In the genomic region with DNA sequence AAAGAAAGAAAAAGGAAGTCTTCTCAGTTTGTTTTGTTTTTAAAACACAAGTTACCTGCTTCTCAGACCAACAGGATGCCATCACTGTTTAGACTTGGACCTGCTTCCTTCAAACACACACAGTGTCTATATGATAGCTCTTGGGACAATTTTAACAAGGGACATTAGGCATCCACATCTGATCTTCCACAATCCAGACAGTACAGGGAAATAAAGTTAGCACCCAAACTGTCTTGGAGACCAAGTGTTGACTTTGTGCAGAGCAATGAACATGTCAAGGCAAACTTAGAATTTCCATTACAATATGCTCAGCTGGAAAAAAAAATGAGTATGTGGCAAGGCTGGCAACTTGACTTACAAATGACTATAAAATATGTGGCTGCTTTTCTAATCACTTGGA, we compare ENCODE assay signal across 20 cellular contexts.
A peak's percentile ranks its signal among the peaks of the same experiment; 100 is the strongest.
DNase-seq lines count a peak whose midpoint lies in the region; ATAC-seq and TF ChIP-seq lines count a peak whose summit lies in the region.
"Had no signal": no experiment of that assay in that cellular context is flagged by ENCODE, and none has a peak within 500 bp of the region (broad histone marks: within the 10 kb centered on the region; RNA-seq: fewer than 3 reads in every experiment).

No MANE protein-coding gene starts in this region.

- no peak overlapping the region for H3K4me3 ChIP-seq in LNCaP clone FGC (ENCODE audit: low read depth, low read length)
- H3K4me3 ChIP-seq: SK-N-MC had no signal

- ATAC-seq in stimulated activated naive CD8-positive, alpha-beta T cell treated with anti-CD3 and anti-CD28 coated beads, Interleukin-15, amount 100 ng/mL, for 72 hours, result no peak

- peaks cover 13% of the 10 kb centered on the region for H3K36me3 Mint-ChIP-seq in stimulated activated naive CD8-positive, alpha-beta T cell treated with anti-CD3 and anti-CD28 coated beads, Interleukin-15, Interleukin-2, amounts not matched to agents 100 ng/mL and 50 ng/mL, for 24 hours (ENCODE audit: low read depth)
- no peaks in the 10 kb centered on the region for H3K36me3 Mint-ChIP-seq in endothelial cell (ENCODE audit: low read depth, unreplicated experiment)

- peaks cover 1% of the 10 kb centered on the region for H3K9me3 Mint-ChIP-seq in stimulated activated naive CD8-positive, alpha-beta T cell treated with anti-CD3 and anti-CD28 coated beads, Interleukin-15, Interleukin-2, amounts not matched to agents 100 ng/mL and 50 ng/mL, for 24 hours
- H3K9me3 Mint-ChIP-seq in stimulated activated naive CD8-positive, alpha-beta T cell treated with anti-CD3 and anti-CD28 coated beads, Interleukin-15, amount 100 ng/mL, for 72 hours, result peaks cover 4 to 12% of the 10 kb centered on the region in 2 donors
- no peaks in the 10 kb centered on the region for H3K9me3 Mint-ChIP-seq in endothelial cell (ENCODE audit: unreplicated experiment)
- H3K9me3 Mint-ChIP-seq: CD4-positive, alpha-beta T cell had no signal

- no peak for TF ChIP-seq CTCF in LNCaP clone FGC (IDR thresholded peaks at IDR 0.05; ENCODE audit: control insufficient read depth, extremely low read depth, insufficient read depth)
- no peak for TF ChIP-seq CTCF in endothelial cell (IDR thresholded peaks at IDR 0.05; ENCODE audit: unreplicated experiment)

- DNase-seq in stimulated activated naive CD8-positive, alpha-beta T cell treated with anti-CD3 and anti-CD28 coated beads, Interleukin-15, amount 100 ng/mL, for 72 hours, result no peak
- DNase-seq in LNCaP clone FGC (ENCODE audit: low read depth), result peak; percentile 90
- DNase-seq in endothelial cell (ENCODE audit: low spot score), result no peak
- no peak for DNase-seq in NCI-H748 treated with DMSO at 0.1 percent for 48 hours (lab: John Stamatoyannopoulos, UW)
- DNase-seq in superior temporal gyrus (ENCODE audit: extremely low spot score), result no peak
- DNase-seq in activated gamma-delta T cell treated with Interleukin-2 at 50 U/mL for 16 hours, result no peak
- DNase-seq: CD4-positive, alpha-beta T cell; COR-L47; DMS79; MM.1S; NCI-H1048; NCI-H1417 treated with DMSO at 0.1 percent for 48 hours; NCI-H187; NCI-H2107; NCI-H2227 treated with DMSO at 0.1 percent for 48 hours; NCI-H510A; SHP77 treated with DMSO at 0.1 percent for 48 hours; SW 1271 had no signal

- no peak overlapping the region for H3K4me3 Mint-ChIP-seq in stimulated activated naive CD8-positive, alpha-beta T cell treated with anti-CD3 and anti-CD28 coated beads, Interleukin-15, Interleukin-2, amounts not matched to agents 100 ng/mL and 50 ng/mL, for 24 hours
- H3K4me3 Mint-ChIP-seq in stimulated activated naive CD8-positive, alpha-beta T cell treated with anti-CD3 and anti-CD28 coated beads, Interleukin-15, amount 100 ng/mL, for 72 hours, result no peak overlapping the region
- H3K4me3 Mint-ChIP-seq in endothelial cell (ENCODE audit: unreplicated experiment), result no peak overlapping the region
- H3K4me3 Mint-ChIP-seq: CD4-positive, alpha-beta T cell had no signal

- peaks cover 90% of the 10 kb centered on the region for H3K4me1 Mint-ChIP-seq in stimulated activated naive CD8-positive, alpha-beta T cell treated with anti-CD3 and anti-CD28 coated beads, Interleukin-15, Interleukin-2, amounts not matched to agents 100 ng/mL and 50 ng/mL, for 24 hours (ENCODE audit: low read depth)
- peaks cover 82% of the 10 kb centered on the region for H3K4me1 Mint-ChIP-seq in stimulated activated naive CD8-positive, alpha-beta T cell treated with anti-CD3 and anti-CD28 coated beads, Interleukin-15, amount 100 ng/mL, for 72 hours
- H3K4me1 Mint-ChIP-seq in endothelial cell (ENCODE audit: unreplicated experiment), result peaks cover 35% of the 10 kb centered on the region

- H3K27me3 Mint-ChIP-seq in stimulated activated naive CD8-positive, alpha-beta T cell treated with anti-CD3 and anti-CD28 coated beads, Interleukin-15, Interleukin-2, amounts not matched to agents 100 ng/mL and 50 ng/mL, for 24 hours, result no peaks in the 10 kb centered on the region
- no peaks in the 10 kb centered on the region for H3K27me3 Mint-ChIP-seq in stimulated activated naive CD8-positive, alpha-beta T cell treated with anti-CD3 and anti-CD28 coated beads, Interleukin-15, amount 100 ng/mL, for 72 hours
- H3K27me3 Mint-ChIP-seq in endothelial cell (ENCODE audit: unreplicated experiment), result peaks cover 3% of the 10 kb centered on the region
- H3K27me3 Mint-ChIP-seq: CD4-positive, alpha-beta T cell had no signal

- peak overlapping the region; percentile 1 for H3K27ac Mint-ChIP-seq in stimulated activated naive CD8-positive, alpha-beta T cell treated with anti-CD3 and anti-CD28 coated beads, Interleukin-15, Interleukin-2, amounts not matched to agents 100 ng/mL and 50 ng/mL, for 24 hours
- no peak overlapping the region for H3K27ac Mint-ChIP-seq in stimulated activated naive CD8-positive, alpha-beta T cell treated with anti-CD3 and anti-CD28 coated beads, Interleukin-15, amount 100 ng/mL, for 72 hours
- H3K27ac Mint-ChIP-seq in endothelial cell (ENCODE audit: unreplicated experiment), result peak overlapping the region; percentile 73
- H3K27ac Mint-ChIP-seq: CD4-positive, alpha-beta T cell had no signal

Comparison
In these comparisons a context has a peak if more than half of its experiments do, and no peak if none do; other contexts are left out.
1. H3K27ac Mint-ChIP-seq: peak in stimulated activated naive CD8-positive, alpha-beta T cell treated with anti-CD3 and anti-CD28 coated beads, Interleukin-15, Interleukin-2, amounts not matched to agents 100 ng/mL and 50 ng/mL, for 24 hours (single experiment) and endothelial cell (single experiment); none in stimulated activated naive CD8-positive, alpha-beta T cell treated with anti-CD3 and anti-CD28 coated beads, Interleukin-15, amount 100 ng/mL, for 72 hours (0 of 2).